12 cellular contexts compared by ENCODE assay signal in the genomic region with DNA sequence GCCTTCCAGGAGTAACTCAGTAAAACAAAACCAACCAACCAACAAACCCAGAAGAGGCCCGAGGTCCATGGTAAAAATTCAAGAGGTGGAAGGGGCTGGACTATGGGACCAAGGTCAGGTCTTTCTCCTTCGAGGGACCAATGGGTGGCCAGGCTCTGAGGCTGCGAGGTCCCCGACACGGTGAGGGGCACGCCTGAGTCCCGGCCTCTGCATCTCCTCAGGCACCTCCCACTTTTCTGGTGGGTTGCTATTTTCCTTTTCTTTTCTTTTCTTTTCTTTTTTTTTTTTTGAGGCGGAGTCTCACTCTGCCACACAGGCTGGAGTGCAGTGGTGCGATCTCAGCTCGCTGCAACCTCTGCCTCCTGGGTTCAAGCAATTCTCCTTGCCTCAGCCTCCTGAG. TPM values are rescaled to one million over a fixed set of nuclear protein-coding genes. Genes with fewer than 3 reads are reported as not detected.
DNase-seq lines count a peak whose midpoint lies in the region; ATAC-seq and TF ChIP-seq lines count a peak whose summit lies in the region.
"Had no signal": no experiment of that assay in that cellular context is flagged by ENCODE, and none has a peak within 500 bp of the region (broad histone marks: within the 10 kb centered on the region; RNA-seq: fewer than 3 reads in every experiment).

No MANE protein-coding gene starts in this region.

- CTCF ChIA-PET in activated B cell treated with CpG ODN at 0.5 μM for 24 hours (lab: Charles Lee) = interaction anchor here (2.2 to 7.2 kb wide), 3 partner anchors 22 to 94 kb away, joined by 7 to 58 read pairs (median 12); no protein-coding TSS in a partner anchor

- peak overlapping the region; percentile 100 for H3K27ac Mint-ChIP-seq in activated B cell treated with CpG ODN at 0.5 μM for 24 hours
- H3K27ac Mint-ChIP-seq in stimulated activated memory B cell treated with anti-CD40 and anti-IgM and Interleukin-4, amounts not matched to agents 10 μg/mL and 1 μg/mL and 100 μg/mL, for 72 hours = peak overlapping the region; percentile 97

- H3K27me3 Mint-ChIP-seq in activated B cell treated with CpG ODN at 0.5 μM for 24 hours = no peaks in the 10 kb centered on the region
- no peaks in the 10 kb centered on the region for H3K27me3 Mint-ChIP-seq in stimulated activated memory B cell treated with anti-CD40 and anti-IgM and Interleukin-4, amounts not matched to agents 10 μg/mL and 1 μg/mL and 100 μg/mL, for 72 hours

- ATAC-seq in activated B cell treated with CpG ODN at 0.5 μM for 24 hours (ENCODE audit: low read depth) (no peak), SK-N-SH treated with all-trans-retinoic acid at 6 μM for 48 hours (no peak), GM18861 (IDR thresholded peaks at IDR 0.05; ENCODE audit: unreplicated experiment) (no peak)
- ATAC-seq in stimulated activated memory B cell treated with anti-CD40 and anti-IgM and Interleukin-4, amounts not matched to agents 10 μg/mL and 1 μg/mL and 100 μg/mL, for 72 hours = no peak

- POLR2A ChIA-PET in activated B cell treated with CpG ODN at 0.5 μM for 24 hours (lab: Charles Lee) = interaction anchor here (0.7 to 5.8 kb wide), 6 partner anchors 14 to 150 kb away, joined by 4 to 100 read pairs (median 32); a partner anchor contains a TSS

- no peaks in the 10 kb centered on the region for H3K9me3 Mint-ChIP-seq in activated B cell treated with CpG ODN at 0.5 μM for 24 hours
- H3K9me3 Mint-ChIP-seq in stimulated activated memory B cell treated with anti-CD40 and anti-IgM and Interleukin-4, amounts not matched to agents 10 μg/mL and 1 μg/mL and 100 μg/mL, for 72 hours = no peaks in the 10 kb centered on the region

- peaks cover 4% of the 10 kb centered on the region for H3K36me3 Mint-ChIP-seq in activated B cell treated with CpG ODN at 0.5 μM for 24 hours (ENCODE audit: low read depth)
- H3K36me3 Mint-ChIP-seq in stimulated activated memory B cell treated with anti-CD40 and anti-IgM and Interleukin-4, amounts not matched to agents 10 μg/mL and 1 μg/mL and 100 μg/mL, for 72 hours = no peaks in the 10 kb centered on the region

- peaks cover 67% of the 10 kb centered on the region for H3K4me1 Mint-ChIP-seq in activated B cell treated with CpG ODN at 0.5 μM for 24 hours
- H3K4me1 Mint-ChIP-seq in stimulated activated memory B cell treated with anti-CD40 and anti-IgM and Interleukin-4, amounts not matched to agents 10 μg/mL and 1 μg/mL and 100 μg/mL, for 72 hours = peaks cover 77% of the 10 kb centered on the region

- peak overlapping the region; percentile 100 for H3K27ac ChIP-seq in epithelial cell of prostate

- peak overlapping the region; percentile 64 for H3K4me3 Mint-ChIP-seq in activated B cell treated with CpG ODN at 0.5 μM for 24 hours
- peak overlapping the region; percentile 68 for H3K4me3 Mint-ChIP-seq in stimulated activated memory B cell treated with anti-CD40 and anti-IgM and Interleukin-4, amounts not matched to agents 10 μg/mL and 1 μg/mL and 100 μg/mL, for 72 hours

- intact Hi-C loops in activated B cell treated with CpG ODN at 0.5 μM for 24 hours (cut with micrococcal nuclease) = loop anchor here (10.0 kb wide), 2 partner anchors 195 to 265 kb away; a partner anchor contains a TSS

- no peak for TF ChIP-seq CTCF in activated B cell treated with CpG ODN at 0.5 μM for 24 hours (IDR thresholded peaks at IDR 0.05)

- DNase-seq in activated CD4-positive, alpha-beta T cell treated with anti-CD3 and anti-CD28 coated beads for 48 hours = peak; percentile 78
- no peak for DNase-seq in activated CD4-positive, alpha-beta T cell treated with anti-CD3 and anti-CD28 coated beads, Interleukin-2, amount 50 U/mL, for 1 hour
- DNase-seq in activated B cell treated with CpG ODN at 0.5 μM for 24 hours = no peak
- DNase-seq in epithelial cell of prostate (ENCODE audit: low read depth, low spot score) = no peak
- no peak for DNase-seq in NCI-H345 treated with DMSO at 0.1 percent for 48 hours (lab: John Stamatoyannopoulos, UW; ENCODE audit: unreplicated experiment)
- DNase-seq: activated gamma-delta T cell treated with Interleukin-2 at 50 U/mL for 16 hours, cortex of kidney had no signal

TF ChIP-seq in SK-N-SH treated with all-trans-retinoic acid at 6 μM for 48 hours, 23 proteins besides CTCF, POLR2A, EP300 and RAD21:
- no peak for TF ChIP-seq ZFP30 (CRISPR knock-in tag; IDR thresholded peaks at IDR 0.05)
- no peak for TF ChIP-seq ZNF70 (CRISPR knock-in tag; IDR thresholded peaks at IDR 0.05)
- TF ChIP-seq ARNTL (CRISPR knock-in tag; IDR thresholded peaks at IDR 0.05; ENCODE audit: borderline replicate concordance, low read depth) = no peak
- no peak for TF ChIP-seq CSDC2 (CRISPR knock-in tag; IDR thresholded peaks at IDR 0.05)
- TF ChIP-seq TCF4 (CRISPR knock-in tag; IDR thresholded peaks at IDR 0.05; ENCODE audit: borderline replicate concordance) = no peak
- TF ChIP-seq, protein P1, sequence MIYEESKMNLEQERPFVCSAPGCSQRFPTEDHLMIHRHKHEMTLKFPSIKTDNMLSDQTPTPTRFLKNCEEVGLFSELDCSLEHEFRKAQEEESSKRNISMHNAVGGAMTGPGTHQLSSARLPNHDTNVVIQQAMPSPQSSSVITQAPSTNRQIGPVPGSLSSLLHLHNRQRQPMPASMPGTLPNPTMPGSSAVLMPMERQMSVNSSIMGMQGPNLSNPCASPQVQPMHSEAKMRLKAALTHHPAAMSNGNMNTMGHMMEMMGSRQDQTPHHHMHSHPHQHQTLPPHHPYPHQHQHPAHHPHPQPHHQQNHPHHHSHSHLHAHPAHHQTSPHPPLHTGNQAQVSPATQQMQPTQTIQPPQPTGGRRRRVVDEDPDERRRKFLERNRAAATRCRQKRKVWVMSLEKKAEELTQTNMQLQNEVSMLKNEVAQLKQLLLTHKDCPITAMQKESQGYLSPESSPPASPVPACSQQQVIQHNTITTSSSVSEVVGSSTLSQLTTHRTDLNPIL (CRISPR knock-in tag; IDR thresholded peaks at IDR 0.05; ENCODE audit: low read depth) = no peak
- TF ChIP-seq TOX (CRISPR knock-in tag; IDR thresholded peaks at IDR 0.05; ENCODE audit: borderline replicate concordance) = no peak
- TF ChIP-seq ESRRG (CRISPR knock-in tag; IDR thresholded peaks at IDR 0.05) = no peak
- TF ChIP-seq SNAI2 (CRISPR knock-in tag; IDR thresholded peaks at IDR 0.05) = no peak
- no peak for TF ChIP-seq ISL1 (CRISPR knock-in tag; IDR thresholded peaks at IDR 0.05)
- TF ChIP-seq ZNF8 (CRISPR knock-in tag; IDR thresholded peaks at IDR 0.05) = no peak
- TF ChIP-seq ZFP3 (CRISPR knock-in tag; IDR thresholded peaks at IDR 0.05) = no peak

RNA-seq across cellular contexts. Expression of a gene that starts 18.0 kb away (rescaled TPM):
- total RNA-seq in activated B cell treated with CpG ODN at 0.5 μM for 24 hours = 0.32 and 0.42 TPM in 2 replicates
- total RNA-seq: OCI-LY7 had no signal

RNA-seq across cellular contexts. Expression of a gene that starts 26.0 kb away (rescaled TPM):
- 147 and 170 TPM in 2 replicates for total RNA-seq in activated B cell treated with CpG ODN at 0.5 μM for 24 hours

RNA-seq across cellular contexts. Expression of a gene that starts 34.1 kb away (rescaled TPM):
- not detected in 2 replicates for total RNA-seq in activated B cell treated with CpG ODN at 0.5 μM for 24 hours
- total RNA-seq: OCI-LY7 had no signal

RNA-seq across cellular contexts. Expression of a gene that starts 59.6 kb away (rescaled TPM):
- not detected in 2 replicates for total RNA-seq in activated B cell treated with CpG ODN at 0.5 μM for 24 hours
- total RNA-seq: lung had no signal
